Comparison of ENCODE assay signal across 10 cellular contexts in the genomic region with DNA sequence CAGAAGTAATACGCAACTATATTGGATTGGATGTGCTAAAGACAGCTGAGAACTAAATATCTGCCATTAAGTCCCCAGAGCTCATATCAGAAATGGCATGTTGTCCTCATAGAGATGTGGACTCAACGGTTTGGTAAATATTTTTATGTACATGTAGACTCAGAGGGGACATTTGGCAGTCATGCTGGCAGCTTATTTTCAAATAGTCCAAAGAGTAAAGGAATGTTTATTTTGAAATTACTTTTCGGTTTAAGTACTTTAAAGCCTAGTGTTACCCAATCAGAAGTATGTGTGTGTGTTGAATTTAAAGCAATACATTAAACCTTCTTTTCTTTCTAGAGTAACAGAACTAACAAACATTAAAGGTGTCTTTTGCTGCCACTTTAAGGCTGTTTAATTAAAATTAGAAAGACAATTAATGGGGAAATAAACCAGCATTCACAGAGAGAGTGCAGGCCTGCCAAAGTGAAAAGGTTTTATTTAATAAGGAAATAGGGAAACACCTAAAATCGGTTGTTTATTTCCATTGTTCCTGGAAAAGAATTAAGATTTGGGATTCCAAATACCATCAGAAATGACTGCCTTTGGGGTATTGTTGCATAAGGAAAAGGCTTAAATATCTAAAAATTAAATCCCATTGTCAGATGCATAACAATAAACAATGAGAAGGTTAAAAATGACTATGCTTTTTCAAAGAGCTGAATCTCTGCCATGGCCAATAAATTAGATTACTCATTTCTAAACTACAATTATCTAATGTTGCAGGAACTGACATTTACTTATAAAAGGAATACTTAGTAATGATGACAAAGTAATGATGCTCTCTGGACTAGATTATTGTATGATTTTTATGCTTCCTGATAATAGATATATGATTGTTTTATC.
A peak's percentile ranks its signal among the peaks of the same experiment; 100 is the strongest.
DNase-seq lines count a peak whose midpoint lies in the region; ATAC-seq and TF ChIP-seq lines count a peak whose summit lies in the region.
"Had no signal": no experiment of that assay in that cellular context is flagged by ENCODE, and none has a peak within 500 bp of the region (broad histone marks: within the 10 kb centered on the region; RNA-seq: fewer than 3 reads in every experiment).

No MANE protein-coding gene starts in this region.

- in situ Hi-C loops in GM13977 (cut with MboI; ENCODE audit: low pct_unique_long_range_greater_than_20kb, low sequenced_read_pairs, unreplicated experiment), result no loop called here

- peak overlapping the region; percentile 38 for H3K4me3 ChIP-seq in adipocyte (ENCODE audit: low read length)
- H3K4me3 ChIP-seq: BLaER1 treated with 17β-estradiol and CSF1 and Interleukin-3, amounts not matched to agents 10 nM and 100 nM had no signal

- peaks cover 40% of the 10 kb centered on the region for H3K4me1 ChIP-seq in adipocyte (ENCODE audit: control insufficient read depth, insufficient read depth, low read length)

- no peak for TF ChIP-seq CTCF in GM13977 (IDR thresholded peaks at IDR 0.05; ENCODE audit: extremely low read depth, insufficient read depth, missing control alignments)

- ATAC-seq in GM19023 (IDR thresholded peaks at IDR 0.05; ENCODE audit: unreplicated experiment) (peak; percentile 27), HG02852 (IDR thresholded peaks at IDR 0.05; ENCODE audit: unreplicated experiment) (peak; percentile 22), left colon (no peak)

- DNase-seq in A172 (ENCODE audit: low spot score) (peak; percentile 71), adipocyte (ENCODE audit: low read depth) (peak; percentile 60), GM13977 (ENCODE audit: low spot score) (no peak), left colon (no peak), OCI-M2 (lab: John Stamatoyannopoulos, UW; ENCODE audit: unreplicated experiment) (no peak), NCI-H2029 (lab: John Stamatoyannopoulos, UW) (no peak)
- DNase-seq: NCI-H345 had no signal

- intact Hi-C loops in left colon (cut with DNase I, micrococcal nuclease), result no loop called here

- H3K9me3 ChIP-seq in adipocyte (ENCODE audit: control insufficient read depth, low read length), result no peaks in the 10 kb centered on the region
- H3K9me3 ChIP-seq: BLaER1 treated with 17β-estradiol and CSF1 and Interleukin-3, amounts not matched to agents 10 nM and 100 nM had no signal

- no peaks in the 10 kb centered on the region for H3K36me3 ChIP-seq in adipocyte (ENCODE audit: control insufficient read depth, insufficient read depth, low read length, severe bottlenecking)
- H3K36me3 ChIP-seq: BLaER1 treated with 17β-estradiol and CSF1 and Interleukin-3, amounts not matched to agents 10 nM and 100 nM had no signal

- peak overlapping the region; percentile 28 for H3K9ac ChIP-seq in adipocyte (ENCODE audit: low read length)
- H3K9ac ChIP-seq: BLaER1 treated with 17β-estradiol and CSF1 and Interleukin-3, amounts not matched to agents 10 nM and 100 nM had no signal

- H3K27me3 ChIP-seq in adipocyte (replicated peaks; ENCODE audit: control insufficient read depth, insufficient read depth, low read length), result no peaks in the 10 kb centered on the region
- H3K27me3 ChIP-seq: BLaER1 treated with 17β-estradiol and CSF1 and Interleukin-3, amounts not matched to agents 10 nM and 100 nM had no signal

Comparison
In these comparisons a context has a peak if more than half of its experiments do, and no peak if none do; other contexts are left out.
1. DNase-seq: peak in A172 (single experiment) and adipocyte (single experiment); none in GM13977 (single experiment), left colon (0 of 2), OCI-M2 (single experiment) and NCI-H2029 (single experiment).